ENCODE assay signal across 17 cellular contexts in the genomic region with DNA sequence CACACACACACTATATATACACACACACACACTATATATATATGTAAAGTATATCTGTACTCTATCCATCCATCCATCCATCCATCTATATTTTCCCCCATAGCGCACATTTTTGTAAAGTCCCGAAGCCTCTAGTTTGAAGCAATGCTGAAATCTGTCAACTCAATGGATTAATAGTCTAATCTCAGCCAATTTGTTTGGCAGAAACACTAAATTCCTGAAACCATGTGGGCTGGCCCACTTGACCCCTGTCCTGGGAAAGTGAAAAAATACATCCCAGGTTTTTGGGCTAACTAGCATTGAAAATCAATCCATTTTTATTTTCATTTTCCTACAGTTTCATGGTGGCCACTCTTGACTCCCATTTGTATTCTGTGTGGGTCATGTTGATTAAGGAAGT.
A peak's percentile ranks its signal among the peaks of the same experiment; 100 is the strongest.
DNase-seq lines count a peak whose midpoint lies in the region; ATAC-seq, FAIRE-seq and TF ChIP-seq lines count a peak whose summit lies in the region.
"Had no signal": no experiment of that assay in that cellular context is flagged by ENCODE, and none has a peak within 500 bp of the region (broad histone marks: within the 10 kb centered on the region; RNA-seq: fewer than 3 reads in every experiment).

No MANE protein-coding gene starts in this region.

- H3K27me3 ChIP-seq in astrocyte (ENCODE audit: insufficient read depth, low read length) (no peaks in the 10 kb centered on the region), foreskin keratinocyte (no peaks in the 10 kb centered on the region), thoracic aorta (replicated peaks; ENCODE audit: insufficient read depth) (no peaks in the 10 kb centered on the region)

- POLR2A ChIA-PET in T-cell (lab: Charles Lee), result no interaction called here

- H3K36me3 Mint-ChIP-seq in astrocyte (ENCODE audit: low read depth, unreplicated experiment) (no peaks in the 10 kb centered on the region), T-cell (no peaks in the 10 kb centered on the region)
- H3K36me3 Mint-ChIP-seq: CD8-positive, alpha-beta T cell; IgD-negative memory B cell had no signal

- peak overlapping the region; percentile 8 for H3K27ac ChIP-seq in astrocyte (ENCODE audit: low read depth, low read length)
- peak overlapping the region; percentile 91 for H3K27ac ChIP-seq in foreskin keratinocyte
- H3K27ac ChIP-seq in thoracic aorta, result peak overlapping the region; percentile 24 to 58

- H3K27ac Mint-ChIP-seq in astrocyte (ENCODE audit: unreplicated experiment), result no peak overlapping the region
- H3K27ac Mint-ChIP-seq in T-cell, result no peak overlapping the region
- H3K27ac Mint-ChIP-seq: CD8-positive, alpha-beta T cell; GM23338; IgD-negative memory B cell had no signal

- H3K9me3 Mint-ChIP-seq in astrocyte (ENCODE audit: unreplicated experiment) (no peaks in the 10 kb centered on the region), T-cell (no peaks in the 10 kb centered on the region)
- H3K9me3 Mint-ChIP-seq: CD8-positive, alpha-beta T cell; GM23338; IgD-negative memory B cell had no signal

- H4K20me1 ChIP-seq in astrocyte (ENCODE audit: insufficient read depth, low read length), result no peaks in the 10 kb centered on the region

- no peak overlapping the region for H3K4me3 ChIP-seq in astrocyte (ENCODE audit: insufficient read depth, low read depth, low read length)
- H3K4me3 ChIP-seq in thoracic aorta, result peak overlapping the region; percentile 16
- H3K4me3 ChIP-seq: GM23338 had no signal

- TF ChIP-seq CTCF in astrocyte (IDR thresholded peaks at IDR 0.05; ENCODE audit: insufficient read depth, low read depth, low read length), result no peak
- no peak for TF ChIP-seq CTCF in foreskin keratinocyte (conservative IDR thresholded peaks at IDR 0.05)
- TF ChIP-seq CTCF in thoracic aorta (IDR thresholded peaks at IDR 0.05), result no peak

- ATAC-seq in foreskin keratinocyte (no peak), thoracic aorta (ENCODE audit: insufficient number of reproducible peaks, low FRiP score, low read depth) (no peak), T-cell (replicated peaks in 1 of 4) (no peak), HG02759 (IDR thresholded peaks at IDR 0.05; ENCODE audit: unreplicated experiment) (no peak)
- no peak for ATAC-seq in activated CD4-positive, CD25-positive, alpha-beta regulatory T cell treated with anti-CD3 and anti-CD28 coated beads, Interleukin-2, amount 50 U/mL, for 24 hours
- ATAC-seq: CD8-positive, alpha-beta T cell; GM23338 had no signal

- H3K4me1 ChIP-seq in astrocyte (ENCODE audit: insufficient read depth, low read length) (peaks cover 4% of the 10 kb centered on the region), foreskin keratinocyte (no peaks in the 10 kb centered on the region), thoracic aorta (ENCODE audit: control insufficient read depth in 1 of 2, low read depth in 2 of 2) (peaks cover 35 to 67% of the 10 kb centered on the region in 2 donors)

- no peaks in the 10 kb centered on the region for H3K9me3 ChIP-seq in astrocyte (ENCODE audit: insufficient read depth, low read depth, low read length)
- no peaks in the 10 kb centered on the region for H3K9me3 ChIP-seq in thoracic aorta

- H3K4me1 Mint-ChIP-seq in astrocyte (ENCODE audit: low read depth, unreplicated experiment), result no peaks in the 10 kb centered on the region
- H3K4me1 Mint-ChIP-seq in T-cell, result peaks cover 50 to 73% (median 56%) of the 10 kb centered on the region in 3 donors
- H3K4me1 Mint-ChIP-seq: IgD-negative memory B cell had no signal

- no peak overlapping the region for H3K4me2 ChIP-seq in astrocyte (ENCODE audit: low read length)
- H3K4me2 ChIP-seq: GM23338 had no signal

- peaks cover 4% of the 10 kb centered on the region for H3K27me3 Mint-ChIP-seq in astrocyte (ENCODE audit: low read depth, unreplicated experiment)
- H3K27me3 Mint-ChIP-seq in T-cell, result no peaks in the 10 kb centered on the region

- peak; percentile 19 for DNase-seq in GM03348 (ENCODE audit: low spot score)
- DNase-seq in astrocyte (ENCODE audit: low read depth), result peak; percentile 47
- no peak for DNase-seq in foreskin keratinocyte
- DNase-seq in thoracic aorta (ENCODE audit: low spot score), result no peak
- no peak for DNase-seq in T-cell
- DNase-seq: CD8-positive, alpha-beta T cell; COR-L47; DMS53; H7 had no signal

- CTCF ChIA-PET in T-cell (lab: Charles Lee), result no interaction called here

- H3K9ac ChIP-seq in astrocyte (ENCODE audit: low read length), result no peak overlapping the region

- H3K79me2 ChIP-seq in astrocyte (ENCODE audit: insufficient read depth, low read length), result no peaks in the 10 kb centered on the region

- H3K36me3 ChIP-seq in astrocyte (ENCODE audit: insufficient read depth, low read length) (no peaks in the 10 kb centered on the region), thoracic aorta (no peaks in the 10 kb centered on the region)

- H2AFZ ChIP-seq in astrocyte (ENCODE audit: low read depth, low read length), result no peak overlapping the region
- H2AFZ ChIP-seq: GM23338 had no signal

- no peak overlapping the region for H3K4me3 Mint-ChIP-seq in astrocyte (ENCODE audit: unreplicated experiment)
- H3K4me3 Mint-ChIP-seq in T-cell, result no peak overlapping the region
- H3K4me3 Mint-ChIP-seq: CD14-positive monocyte; CD8-positive, alpha-beta T cell; GM23338; IgD-negative memory B cell had no signal

- no peak for FAIRE-seq in astrocyte (lab: Jason Lieb, UNC)
- FAIRE-seq: A204.1, D721Med, GM12891 had no signal

Comparison
In these comparisons a context has a peak if more than half of its experiments do, and no peak if none do; other contexts are left out.
1. DNase-seq: peak in GM03348 (single experiment) and astrocyte (single experiment); none in foreskin keratinocyte (0 of 2), thoracic aorta (single experiment) and T-cell (0 of 34).
2. H3K27ac ChIP-seq: peak in every context shown above with its lines; median percentile 91 in foreskin keratinocyte; 41 in thoracic aorta; 8 in astrocyte.